Comparison of ENCODE assay signal across 15 cellular contexts in the genomic region with DNA sequence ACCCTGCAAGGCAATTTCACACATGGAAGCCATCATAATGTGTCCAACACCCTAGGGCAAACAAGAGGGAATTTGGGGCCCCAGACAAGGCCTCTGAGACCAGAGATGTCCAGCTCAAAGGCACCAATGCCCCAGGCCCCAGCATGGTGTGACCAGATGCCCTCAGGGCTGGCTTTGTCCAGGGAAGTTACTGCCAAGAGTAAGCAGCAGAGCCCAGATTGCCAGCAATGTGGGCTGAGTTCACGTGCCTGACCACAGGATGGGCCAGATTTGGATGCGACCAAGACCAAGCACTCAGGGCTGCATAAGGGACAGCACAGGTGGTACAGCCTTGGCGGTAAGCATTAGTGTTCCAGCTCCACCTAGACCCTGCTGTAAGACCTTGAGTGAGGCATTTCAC. TPM values are rescaled to one million over a fixed set of nuclear protein-coding genes. Genes with fewer than 3 reads are reported as not detected.
DNase-seq lines count a peak whose midpoint lies in the region; ATAC-seq and TF ChIP-seq lines count a peak whose summit lies in the region.
"Had no signal": no experiment of that assay in that cellular context is flagged by ENCODE, and none has a peak within 500 bp of the region (broad histone marks: within the 10 kb centered on the region; RNA-seq: fewer than 3 reads in every experiment).

No MANE protein-coding gene starts in this region.

- no peaks in the 10 kb centered on the region for H3K9me3 ChIP-seq in ascending aorta
- H3K9me3 ChIP-seq in left lung: no peaks in the 10 kb centered on the region
- no peaks in the 10 kb centered on the region for H3K9me3 ChIP-seq in stomach
- H3K9me3 ChIP-seq: BLaER1 treated with 17β-estradiol and CSF1 and Interleukin-3, amounts not matched to agents 10 nM and 100 nM had no signal

- TF ChIP-seq CTCF in ascending aorta (IDR thresholded peaks at IDR 0.05): no peak
- TF ChIP-seq CTCF in left lung (IDR thresholded peaks at IDR 0.05): no peak
- no peak for TF ChIP-seq CTCF in stomach (IDR thresholded peaks at IDR 0.05)
- no peak for TF ChIP-seq CTCF in GM20000 (IDR thresholded peaks at IDR 0.05; ENCODE audit: extremely low read depth, missing control alignments)

- H3K27ac ChIP-seq in ascending aorta: peak overlapping the region; percentile 83 to 85
- H3K27ac ChIP-seq in left lung: peak overlapping the region; percentile 60 to 65
- H3K27ac ChIP-seq in stomach: peak overlapping the region; percentile 27 to 83 (median 80)
- H3K27ac ChIP-seq: BLaER1 treated with 17β-estradiol and CSF1 and Interleukin-3, amounts not matched to agents 10 nM and 100 nM had no signal

- H3K4me3 ChIP-seq in ascending aorta (no peak overlapping the region), left lung (no peak overlapping the region), stomach (no peak overlapping the region)
- H3K4me3 ChIP-seq: BLaER1 treated with 17β-estradiol and CSF1 and Interleukin-3, amounts not matched to agents 10 nM and 100 nM had no signal

- ATAC-seq in left lung (no peak), GM18520 (IDR thresholded peaks at IDR 0.05; ENCODE audit: unreplicated experiment) (no peak)

- H3K27me3 ChIP-seq in ascending aorta (no peaks in the 10 kb centered on the region), left lung (no peaks in the 10 kb centered on the region), stomach (no peaks in the 10 kb centered on the region)
- H3K27me3 ChIP-seq: BLaER1 treated with 17β-estradiol and CSF1 and Interleukin-3, amounts not matched to agents 10 nM and 100 nM had no signal

- 77 to 93% (median 89%) methylated on average over 3 of the region's 3 CpGs for WGBS in stomach, 5 donors

- no peak for TF ChIP-seq EP300 in stomach (IDR thresholded peaks at IDR 0.05)

- peaks cover 6 to 8% of the 10 kb centered on the region in 2 donors for H3K36me3 ChIP-seq in ascending aorta
- H3K36me3 ChIP-seq in left lung: peaks cover 0 to 12% of the 10 kb centered on the region in 2 donors
- peaks cover 0 to 6% (median 0%) of the 10 kb centered on the region in 4 donors for H3K36me3 ChIP-seq in stomach
- H3K36me3 ChIP-seq: BLaER1 treated with 17β-estradiol and CSF1 and Interleukin-3, amounts not matched to agents 10 nM and 100 nM had no signal

- DNase-seq in ELF-1 (ENCODE audit: low read depth, low spot score) (peak; percentile 51), ascending aorta (ENCODE audit: low spot score in 2 of 2) (no peak), left lung (no peak), stomach (no peak), GM20000 (ENCODE audit: low spot score) (no peak), glomerular visceral epithelial cell (ENCODE audit: extremely low spot score) (no peak), AG20443 (ENCODE audit: low spot score) (no peak)
- DNase-seq: activated naive CD4-positive, alpha-beta T cell treated with anti-CD3 and anti-CD28 coated beads for 36 hours; foreskin melanocyte; NCI-H1436; NCI-H524 treated with DMSO at 0.1 percent for 48 hours; nucleus accumbens; stimulated activated CD8-positive, alpha-beta memory T cell treated with anti-CD3 and anti-CD28 coated beads, Interleukin-4, amount 100 ng/mL, for 48 hours had no signal

- no peak for TF ChIP-seq POLR2A in stomach (IDR thresholded peaks at IDR 0.05)

- H3K4me1 ChIP-seq in ascending aorta: peaks cover 23 to 64% of the 10 kb centered on the region in 2 donors
- H3K4me1 ChIP-seq in left lung: peaks cover 36 to 85% of the 10 kb centered on the region in 2 donors
- H3K4me1 ChIP-seq in stomach: peaks cover 18 to 79% (median 64%) of the 10 kb centered on the region in 4 donors

- intact Hi-C loops in ascending aorta (cut with DNase I) (no loop called here), left lung (cut with DNase I) (no loop called here), stomach (cut with DNase I; ENCODE audit: low total_unique reads) (no loop called here)

RNA-seq across cellular contexts. Expression of a gene that starts 12.7 kb away (rescaled TPM):
- total RNA-seq in ascending aorta (68.2 TPM), left lung (100 to 1,000 TPM; 241 to 295 TPM), stomach (100 to 1,000 TPM in 1 of 5 donors, 10 to 100 TPM in 4; 29.5 to 111 (median 72.7) TPM)
- polyA plus RNA-seq in stomach: 10 to 100 TPM in 2 of 3 donors, 1 to 10 TPM in 1; 5.0 to 24.2 (median 13.7) TPM

RNA-seq across cellular contexts. Expression of a gene that starts 27.0 kb away (rescaled TPM):
- total RNA-seq in ascending aorta (not detected), left lung (1 to 10 TPM; 3.4 to 9.5 TPM), stomach (1 to 10 TPM in 2 of 5 donors, under 1 TPM in 2, not detected in 1; 0.58 to 6.6 (median 1.1) TPM)
- polyA plus RNA-seq in stomach: 1 to 10 TPM; 3.1 to 7.2 (median 5.2) TPM
